27 cellular contexts compared by ENCODE assay signal in the genomic region with DNA sequence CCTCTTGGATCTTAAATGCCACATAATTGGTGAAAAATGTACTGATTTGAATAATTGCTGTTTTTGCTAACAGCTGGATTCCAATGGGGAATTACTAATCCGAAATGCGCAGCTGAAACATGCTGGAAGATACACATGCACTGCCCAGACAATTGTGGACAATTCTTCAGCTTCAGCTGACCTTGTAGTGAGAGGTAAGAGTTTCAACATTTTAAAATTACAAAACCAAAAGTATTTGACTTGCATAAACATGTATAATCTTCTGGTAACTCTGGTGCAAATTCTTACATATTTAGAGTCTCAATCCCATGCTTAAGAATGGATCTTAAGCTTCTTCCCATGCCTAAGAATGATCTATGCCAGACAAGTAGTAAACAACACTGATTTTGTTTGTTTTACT.
DNase-seq lines count a peak whose midpoint lies in the region; TF ChIP-seq lines count a peak whose summit lies in the region.
"Had no signal": no experiment of that assay in that cellular context is flagged by ENCODE, and none has a peak within 500 bp of the region (broad histone marks: within the 10 kb centered on the region; RNA-seq: fewer than 3 reads in every experiment).

No MANE protein-coding gene starts in this region.

- CTCF ChIA-PET in mammary epithelial cell (lab: Charles Lee; ENCODE audit: low non-redundant PET) = no interaction called here

- H3K27ac ChIP-seq in mammary epithelial cell (ENCODE audit: insufficient read depth, low read depth, low read length) = no peak overlapping the region
- no peak overlapping the region for H3K27ac ChIP-seq in breast epithelium
- H3K27ac ChIP-seq: 22Rv1, cardiac muscle cell, PC-9, upper lobe of left lung had no signal

- no peak for TF ChIP-seq POLR2A in breast epithelium (IDR thresholded peaks at IDR 0.05)

- dilution Hi-C loops in mammary epithelial cell (cut with HindIII; ENCODE audit: low sequenced_read_pairs) = no loop called here

- H3K36me3 ChIP-seq in mammary epithelial cell (ENCODE audit: insufficient read depth, low read length) (no peaks in the 10 kb centered on the region), breast epithelium (no peaks in the 10 kb centered on the region)
- H3K36me3 ChIP-seq: cardiac muscle cell, upper lobe of left lung had no signal

- in situ Hi-C loops in mammary epithelial cell (cut with MboI; ENCODE audit: low sequenced_read_pairs in 2 of 2) = no loop called here

- H2AFZ ChIP-seq in mammary epithelial cell (ENCODE audit: low read depth, low read length) = peak overlapping the region; percentile 21
- H2AFZ ChIP-seq: PC-9 had no signal

- H3K79me2 ChIP-seq in mammary epithelial cell (ENCODE audit: insufficient read depth, low read length) = no peaks in the 10 kb centered on the region

- H3K4me2 ChIP-seq in mammary epithelial cell (ENCODE audit: insufficient read depth, low read depth, low read length) = peak overlapping the region; percentile 30
- H3K4me2 ChIP-seq: PC-9 had no signal

- H3K9me3 ChIP-seq in mammary epithelial cell (replicated peaks; ENCODE audit: insufficient read depth, low read length) (no peaks in the 10 kb centered on the region), breast epithelium (no peaks in the 10 kb centered on the region)
- H3K9me3 ChIP-seq: upper lobe of left lung had no signal

- H4K20me1 ChIP-seq in mammary epithelial cell (ENCODE audit: insufficient read depth, low read length) = no peaks in the 10 kb centered on the region

- no peak overlapping the region for H3K9ac ChIP-seq in mammary epithelial cell (ENCODE audit: insufficient read depth, low read length)

- BruUV-seq in mammary epithelial cell (replicated peaks; lab: Mats Ljungman, UMichigan) = no TSS peak

- H3K4me3 ChIP-seq in mammary epithelial cell (replicated peaks in 1 of 3; ENCODE audit: insufficient read depth in 1 of 3, low read depth in 2 of 3, low read length in 3 of 3) = no peak overlapping the region
- H3K4me3 ChIP-seq in breast epithelium = no peak overlapping the region
- H3K4me3 ChIP-seq: cardiac muscle cell, PC-9, upper lobe of left lung had no signal

- DNase-seq in mammary epithelial cell (peak; percentile 71), breast epithelium (ENCODE audit: low spot score in 2 of 2) (no peak), astrocyte of the hippocampus (ENCODE audit: low read depth, low spot score) (peak; percentile 51), fibroblast of peridontal ligament (ENCODE audit: extremely low read depth) (peak; percentile 100), retina (no peak), NCI-H2107 (lab: John Stamatoyannopoulos, UW) (no peak), cardiac septum (ENCODE audit: low spot score) (no peak)
- no peak for DNase-seq in activated naive CD4-positive, alpha-beta T cell treated with anti-CD3 and anti-CD28 coated beads, Interleukin-2, amount 50 U/mL, for 16 hours
- DNase-seq: activated CD4-positive, alpha-beta memory T cell treated with anti-CD3 and anti-CD28 coated beads for 36 hours; activated CD4-positive, alpha-beta T cell treated with anti-CD3 and anti-CD28 coated beads for 1 hour; activated T-cell treated with anti-CD3 and anti-CD28 coated beads, Interleukin-2, amount 50 U/mL, for 72 hours; AML-193; CD4-positive, alpha-beta memory T cell; cortex of kidney; effector memory CD8-positive, alpha-beta T cell; EL; H9; hypothalamus; NCI-H1436 treated with DMSO at 0.1 percent for 48 hours; NCI-H2081 treated with DMSO at 0.1 percent for 48 hours; NCI-H226; NCI-H526 treated with DMSO at 0.1 percent for 48 hours; PC-9; stimulated activated naive B cell treated with anti-CD40 and anti-IgM and Interleukin-4, amounts not matched to agents 10 μg/mL and 1 μg/mL and 100 μg/mL, for 72 hours; upper lobe of left lung had no signal

- TF ChIP-seq CTCF in mammary epithelial cell (conservative IDR thresholded peaks at IDR 0.05 in 1 of 2, IDR thresholded peaks at IDR 0.05 in 1 of 2; ENCODE audit: extremely low read depth in 1 of 2, insufficient read depth in 1 of 2, low read depth in 1 of 2, low read length in 2 of 2) (no peak), breast epithelium (IDR thresholded peaks at IDR 0.05) (no peak)

- intact Hi-C loops in mammary epithelial cell (cut with micrococcal nuclease) (no loop called here), breast epithelium (cut with DNase I; ENCODE audit: low total_unique reads) (no loop called here), cardiac septum (cut with DNase I) (no loop called here)

- WGBS in mammary epithelial cell (ENCODE audit: low coverage, missing lambda C conversion rate) = 0% methylated on average over 2 of the region's 2 CpGs

- H3K4me1 ChIP-seq in mammary epithelial cell (ENCODE audit: insufficient read depth, low read length) = peaks cover 3% of the 10 kb centered on the region
- no peaks in the 10 kb centered on the region for H3K4me1 ChIP-seq in breast epithelium
- H3K4me1 ChIP-seq: upper lobe of left lung had no signal

- H3K27me3 ChIP-seq in mammary epithelial cell (ENCODE audit: insufficient read depth, low read length) (no peaks in the 10 kb centered on the region), breast epithelium (no peaks in the 10 kb centered on the region)
- H3K27me3 ChIP-seq: cardiac muscle cell, upper lobe of left lung had no signal

Comparison
In these comparisons a context has a peak if more than half of its experiments do, and no peak if none do; other contexts are left out.
1. DNase-seq: peak in mammary epithelial cell (single experiment), astrocyte of the hippocampus (single experiment) and fibroblast of peridontal ligament (single experiment); none in breast epithelium (0 of 2), retina (single experiment), NCI-H2107 (single experiment), activated naive CD4-positive, alpha-beta T cell treated with anti-CD3 and anti-CD28 coated beads, Interleukin-2, amount 50 U/mL, for 16 hours (single experiment) and cardiac septum (single experiment).